ENCODE assay signal across 20 cellular contexts in the genomic region with DNA sequence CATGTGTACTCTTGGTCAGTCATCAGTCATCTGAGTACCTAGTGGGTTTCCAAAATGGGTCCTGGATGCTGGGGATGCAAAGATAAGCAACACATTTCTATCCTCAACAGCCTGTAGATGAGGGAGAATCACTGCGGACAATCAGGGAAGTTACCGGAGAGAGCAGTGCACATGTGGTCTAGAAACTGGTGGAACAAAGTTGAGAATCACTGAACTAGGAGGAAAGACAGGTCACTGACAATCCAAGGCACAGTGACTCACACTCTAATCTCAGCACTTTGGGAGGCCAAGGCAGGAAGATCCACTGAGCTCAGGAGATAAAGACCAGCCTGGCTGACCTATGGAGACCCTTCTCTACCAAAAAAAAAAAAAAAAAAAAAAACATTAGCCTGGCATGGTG.
"Had no signal": no experiment of that assay in that cellular context is flagged by ENCODE, and none has a peak within 500 bp of the region (broad histone marks: within the 10 kb centered on the region; RNA-seq: fewer than 3 reads in every experiment).

No MANE protein-coding gene starts in this region.

- H3K9me3 Mint-ChIP-seq: effector memory CD8-positive, alpha-beta T cell; naive thymus-derived CD4-positive, alpha-beta T cell; nephron progenitor cell had no signal

- H3K27ac ChIP-seq: epithelial cell of prostate, esophagus muscularis mucosa, gastrocnemius medialis, neutrophil, suprapubic skin, thyroid gland, upper lobe of left lung, uterus had no signal

- H3K9me3 ChIP-seq: esophagus muscularis mucosa, gastrocnemius medialis, heart right ventricle, neutrophil, suprapubic skin, thyroid gland, upper lobe of left lung, uterus had no signal

- DNase-seq: effector memory CD8-positive, alpha-beta T cell; gastrocnemius medialis; heart right ventricle; hypothalamus; kidney glomerular epithelial cell; mesendoderm; naive thymus-derived CD4-positive, alpha-beta T cell; nephron progenitor cell; right cardiac atrium; small intestine; stimulated activated CD4-positive, alpha-beta T cell treated with anti-CD3 and anti-CD28 coated beads, Interleukin-2, amount 100 ng/mL, for 48 hours; stimulated activated naive CD8-positive, alpha-beta T cell treated with anti-CD3 and anti-CD28 coated beads, Interleukin-15, Interleukin-2, amounts not matched to agents 100 U/mL and 50 U/mL, for 24 hours; thyroid gland; upper lobe of left lung; uterus had no signal

- ATAC-seq: effector memory CD8-positive, alpha-beta T cell; gastrocnemius medialis; heart right ventricle; naive thymus-derived CD4-positive, alpha-beta T cell; right cardiac atrium; stimulated activated naive CD8-positive, alpha-beta T cell treated with anti-CD3 and anti-CD28 coated beads, Interleukin-15, Interleukin-2, amounts not matched to agents 100 U/mL and 50 U/mL, for 24 hours had no signal

- H3K4me3 Mint-ChIP-seq: effector memory CD8-positive, alpha-beta T cell; nephron progenitor cell had no signal

- H3K4me3 ChIP-seq: esophagus muscularis mucosa, gastrocnemius medialis, heart right ventricle, suprapubic skin, thyroid gland, upper lobe of left lung, uterus had no signal

- FAIRE-seq: islet of Langerhans, small intestine had no signal

- H3K4me1 ChIP-seq: gastrocnemius medialis, uterus had no signal

- H3K27ac Mint-ChIP-seq: effector memory CD8-positive, alpha-beta T cell; nephron progenitor cell had no signal

- H3K36me3 ChIP-seq: esophagus muscularis mucosa, gastrocnemius medialis, heart right ventricle, neutrophil, suprapubic skin, thyroid gland, upper lobe of left lung, uterus had no signal

- H3K36me3 Mint-ChIP-seq: naive thymus-derived CD4-positive, alpha-beta T cell had no signal

- H3K27me3 ChIP-seq: esophagus muscularis mucosa, gastrocnemius medialis, heart right ventricle, suprapubic skin, thyroid gland, upper lobe of left lung, uterus had no signal
